ENCODE assay signal across 7 cellular contexts in genomic region chr22:24894220-24894975, GRCh38.
DNase-seq lines count a peak whose midpoint lies in the region; ATAC-seq lines count a peak whose summit lies in the region.

No MANE protein-coding gene starts in this region.

- peak overlapping the region; percentile 27 to 51 for H3K9ac ChIP-seq in mucosa of rectum (ENCODE audit: low read depth in 1 of 2, low read length in 2 of 2)

- H3K27ac ChIP-seq in epithelial cell of prostate (peak overlapping the region; percentile 79), mucosa of rectum (ENCODE audit: low read depth in 2 of 2, low read length in 2 of 2) (peak overlapping the region; percentile 77 to 91)

- DNase-seq in HPDE6-E6E7 (ENCODE audit: extremely low spot score), result peak; percentile 92
- DNase-seq in OCI-M1 (lab: John Stamatoyannopoulos, UW), result peak; percentile 77
- peak; percentile 96 for DNase-seq in epithelial cell of prostate (ENCODE audit: low read depth, low spot score)

- H3K9me3 ChIP-seq in mucosa of rectum (ENCODE audit: control insufficient read depth in 2 of 2, low read length in 2 of 2), result no peaks in the 10 kb centered on the region

- no peaks in the 10 kb centered on the region for H3K36me3 ChIP-seq in mucosa of rectum (ENCODE audit: control insufficient read depth in 2 of 2, insufficient read depth in 2 of 2, low read length in 2 of 2)

- ATAC-seq in GM21423 (IDR thresholded peaks at IDR 0.05; ENCODE audit: unreplicated experiment), result no peak
- ATAC-seq in HG03108 (IDR thresholded peaks at IDR 0.05; ENCODE audit: unreplicated experiment), result no peak
- no peak for ATAC-seq in GM18498 (IDR thresholded peaks at IDR 0.05; ENCODE audit: unreplicated experiment)

- peaks cover 13 to 22% of the 10 kb centered on the region in 2 donors for H3K4me1 ChIP-seq in mucosa of rectum (ENCODE audit: control insufficient read depth in 2 of 2, insufficient read depth in 2 of 2, low read length in 2 of 2)

- H3K27me3 ChIP-seq in mucosa of rectum (ENCODE audit: control insufficient read depth in 2 of 2, insufficient read depth in 2 of 2, low read length in 2 of 2), result no peaks in the 10 kb centered on the region

- H3K4me3 ChIP-seq in mucosa of rectum (ENCODE audit: low read length in 2 of 2), result peak overlapping the region in 1 of 2 donors; percentile 44
